In genomic region chr2:7940120-7940386, GRCh38 we compare ENCODE assay signal across 20 cellular contexts.
DNase-seq lines count a peak whose midpoint lies in the region; TF ChIP-seq lines count a peak whose summit lies in the region.
"Had no signal": no experiment of that assay in that cellular context is flagged by ENCODE, and none has a peak within 500 bp of the region (broad histone marks: within the 10 kb centered on the region; RNA-seq: fewer than 3 reads in every experiment).

No MANE protein-coding gene starts in this region.

- H4K20me1 ChIP-seq in GM23248 (ENCODE audit: insufficient read depth) = no peaks in the 10 kb centered on the region

- no peaks in the 10 kb centered on the region for H3K27me3 ChIP-seq in GM23248 (replicated peaks; ENCODE audit: insufficient read depth)
- no peaks in the 10 kb centered on the region for H3K27me3 ChIP-seq in colonic mucosa
- no peaks in the 10 kb centered on the region for H3K27me3 ChIP-seq in mucosa of rectum (ENCODE audit: control insufficient read depth in 2 of 2, insufficient read depth in 2 of 2, low read length in 2 of 2)

- H3K4me1 ChIP-seq in GM23248 (ENCODE audit: insufficient read depth) (peaks cover 4% of the 10 kb centered on the region), colonic mucosa (no peaks in the 10 kb centered on the region), mucosa of rectum (ENCODE audit: control insufficient read depth in 2 of 2, insufficient read depth in 2 of 2, low read length in 2 of 2) (peaks cover 10 to 15% of the 10 kb centered on the region in 2 donors)

- H3K27me3 Mint-ChIP-seq in Calu3 (ENCODE audit: unreplicated experiment) = no peaks in the 10 kb centered on the region

- H3K4me3 ChIP-seq in GM23248 (no peak overlapping the region), colonic mucosa (no peak overlapping the region), mucosa of rectum (ENCODE audit: low read length in 2 of 2) (no peak overlapping the region)
- H3K4me3 ChIP-seq: K562 had no signal

- no peaks in the 10 kb centered on the region for H3K9me2 ChIP-seq in GM23248 (ENCODE audit: insufficient read depth)
- H3K9me2 ChIP-seq: SK-N-SH had no signal

- peak overlapping the region; percentile 89 for H3K27ac Mint-ChIP-seq in Calu3 (ENCODE audit: unreplicated experiment)

- in situ Hi-C loops in GM23248 (cut with MboI) = no loop called here

- CTCF ChIA-PET in Calu3 (lab: Charles Lee) = interaction anchor here (1.0 to 1.3 kb wide), 3 partner anchors 11 to 513 kb away, joined by 3 to 4 read pairs (median 3); no protein-coding TSS in a partner anchor

- H3K4me2 ChIP-seq in GM23248 (ENCODE audit: unreplicated experiment) = no peak overlapping the region
- H3K4me2 ChIP-seq: SK-N-SH had no signal

- BruUV-seq in Calu3 (replicated peaks; lab: Mats Ljungman, UMichigan) = no TSS peak

- H3K9me3 Mint-ChIP-seq in Calu3 (ENCODE audit: low read depth, unreplicated experiment) = no peaks in the 10 kb centered on the region

- no peaks in the 10 kb centered on the region for H3F3A ChIP-seq in GM23248 (ENCODE audit: insufficient read depth)

- no peaks in the 10 kb centered on the region for H3K9me3 ChIP-seq in GM23248 (ENCODE audit: low read depth)
- H3K9me3 ChIP-seq in colonic mucosa = no peaks in the 10 kb centered on the region
- no peaks in the 10 kb centered on the region for H3K9me3 ChIP-seq in mucosa of rectum (ENCODE audit: control insufficient read depth in 2 of 2, low read length in 2 of 2)
- H3K9me3 ChIP-seq: SK-N-SH had no signal

- intact Hi-C loops in Calu3 (cut with micrococcal nuclease; ENCODE audit: unreplicated experiment) = loop anchor here (2.0 kb wide), 1 partner anchor 167 kb away; no protein-coding TSS in a partner anchor
- intact Hi-C loops in colonic mucosa (cut with DNase I) = no loop called here

- H3K27ac ChIP-seq in GM23248 (no peak overlapping the region), colonic mucosa (peak overlapping the region; percentile 81), mucosa of rectum (ENCODE audit: low read depth in 2 of 2, low read length in 2 of 2) (peak overlapping the region; percentile 67 to 80)

- no peaks in the 10 kb centered on the region for H3K79me2 ChIP-seq in GM23248 (ENCODE audit: insufficient read depth)

- peak overlapping the region; percentile 11; the same call in 1 of the 2 replicates for H2AFZ ChIP-seq in GM23248

- peak overlapping the region; percentile 49 for H3K4me3 Mint-ChIP-seq in Calu3 (ENCODE audit: low read depth, unreplicated experiment)

- no peak for TF ChIP-seq CTCF in Calu3 (IDR thresholded peaks at IDR 0.05; ENCODE audit: unreplicated experiment)
- no peak for TF ChIP-seq CTCF in colonic mucosa (IDR thresholded peaks at IDR 0.05)

- DNase-seq in Calu3 = no peak
- DNase-seq in GM23248 = no peak
- DNase-seq in colonic mucosa = no peak
- no peak for DNase-seq in AML-193 (lab: John Stamatoyannopoulos, UW)
- DNase-seq in D341Med (ENCODE audit: low spot score) = no peak
- DNase-seq in HK-2 (ENCODE audit: unreplicated experiment) = no peak
- no peak for DNase-seq in NCI-H526 (lab: John Stamatoyannopoulos, UW)
- DNase-seq: DMS79, GDM1, Kasumi-1, NCI-H1092 treated with DMSO at 0.1 percent for 48 hours, NCI-H1436 treated with DMSO at 0.1 percent for 48 hours, NCI-H187 treated with DMSO at 0.1 percent for 48 hours, NCI-H2171 treated with DMSO at 0.1 percent for 48 hours, NCI-H345, NCI-H524, NCI-H774, SK-N-SH had no signal

- H3K36me3 ChIP-seq in GM23248 (ENCODE audit: low read depth) (no peaks in the 10 kb centered on the region), colonic mucosa (no peaks in the 10 kb centered on the region), mucosa of rectum (ENCODE audit: control insufficient read depth in 2 of 2, insufficient read depth in 2 of 2, low read length in 2 of 2) (no peaks in the 10 kb centered on the region)

- H3K36me3 Mint-ChIP-seq in Calu3 (ENCODE audit: insufficient read depth, unreplicated experiment) = peaks cover 6% of the 10 kb centered on the region

- 91 to 93% methylated on average over 2 of the region's 2 CpGs for WGBS in GM23248 (ENCODE audit: low coverage in 1 of 2, low lambda C conversion rate in 2 of 2, missing lambda C conversion rate in 2 of 2), 2 experiments

- H3K9ac ChIP-seq in GM23248 = no peak overlapping the region
- H3K9ac ChIP-seq in colonic mucosa (ENCODE audit: low read depth in 2 of 2, low read length in 2 of 2) = no peak overlapping the region
- H3K9ac ChIP-seq in mucosa of rectum (ENCODE audit: low read depth in 1 of 2, low read length in 2 of 2) = no peak overlapping the region
- H3K9ac ChIP-seq: SK-N-SH had no signal

- H3K4me1 Mint-ChIP-seq in Calu3 (ENCODE audit: low read depth, unreplicated experiment) = peaks cover 42% of the 10 kb centered on the region
